2 cellular contexts compared by ENCODE assay signal in the genomic region with DNA sequence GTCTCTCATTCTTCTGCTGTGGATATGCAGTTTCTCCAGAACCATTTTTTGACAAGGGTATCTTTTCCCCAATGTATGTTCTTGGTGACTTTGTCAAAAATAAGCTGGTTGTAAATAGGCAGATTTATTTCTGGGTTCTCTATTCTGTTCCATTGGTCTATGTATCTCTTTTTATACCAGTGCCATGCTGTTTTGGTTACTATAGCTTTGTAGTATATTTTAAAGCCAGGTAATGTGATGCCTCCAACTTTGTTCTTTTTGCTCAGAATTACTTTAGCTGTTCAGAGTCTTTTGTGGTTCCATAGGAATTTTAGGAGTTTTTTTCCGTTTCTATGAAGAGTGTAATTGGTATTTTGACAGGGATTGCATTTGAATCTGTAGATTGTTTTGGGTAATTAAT.
TF ChIP-seq lines count a peak whose summit lies in the region.

No MANE protein-coding gene starts in this region.

TF ChIP-seq in HEK293, 187 proteins besides CTCF, POLR2A, EP300 and RAD21:
- TF ChIP-seq, protein P1, sequence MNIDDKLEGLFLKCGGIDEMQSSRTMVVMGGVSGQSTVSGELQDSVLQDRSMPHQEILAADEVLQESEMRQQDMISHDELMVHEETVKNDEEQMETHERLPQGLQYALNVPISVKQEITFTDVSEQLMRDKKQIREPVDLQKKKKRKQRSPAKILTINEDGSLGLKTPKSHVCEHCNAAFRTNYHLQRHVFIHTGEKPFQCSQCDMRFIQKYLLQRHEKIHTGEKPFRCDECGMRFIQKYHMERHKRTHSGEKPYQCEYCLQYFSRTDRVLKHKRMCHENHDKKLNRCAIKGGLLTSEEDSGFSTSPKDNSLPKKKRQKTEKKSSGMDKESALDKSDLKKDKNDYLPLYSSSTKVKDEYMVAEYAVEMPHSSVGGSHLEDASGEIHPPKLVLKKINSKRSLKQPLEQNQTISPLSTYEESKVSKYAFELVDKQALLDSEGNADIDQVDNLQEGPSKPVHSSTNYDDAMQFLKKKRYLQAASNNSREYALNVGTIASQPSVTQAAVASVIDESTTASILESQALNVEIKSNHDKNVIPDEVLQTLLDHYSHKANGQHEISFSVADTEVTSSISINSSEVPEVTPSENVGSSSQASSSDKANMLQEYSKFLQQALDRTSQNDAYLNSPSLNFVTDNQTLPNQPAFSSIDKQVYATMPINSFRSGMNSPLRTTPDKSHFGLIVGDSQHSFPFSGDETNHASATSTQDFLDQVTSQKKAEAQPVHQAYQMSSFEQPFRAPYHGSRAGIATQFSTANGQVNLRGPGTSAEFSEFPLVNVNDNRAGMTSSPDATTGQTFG (tag by site-specific recombination; IDR thresholded peaks at IDR 0.05; ENCODE audit: borderline replicate concordance), result no peak
- TF ChIP-seq SETDB1 (IDR thresholded peaks at IDR 0.05; ENCODE audit: insufficient read length, low read length), result peak; percentile 72
- no peak for TF ChIP-seq ZNF335 (tag by site-specific recombination; conservative IDR thresholded peaks at IDR 0.05)
- TF ChIP-seq, protein P2, sequence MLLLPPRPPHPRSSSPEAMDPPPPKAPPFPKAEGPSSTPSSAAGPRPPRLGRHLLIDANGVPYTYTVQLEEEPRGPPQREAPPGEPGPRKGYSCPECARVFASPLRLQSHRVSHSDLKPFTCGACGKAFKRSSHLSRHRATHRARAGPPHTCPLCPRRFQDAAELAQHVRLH (tag by site-specific recombination; IDR thresholded peaks at IDR 0.05), result 0 out of 2 replicates have a peak, but pooled peaks have one; percentile 20
- TF ChIP-seq, protein P3, sequence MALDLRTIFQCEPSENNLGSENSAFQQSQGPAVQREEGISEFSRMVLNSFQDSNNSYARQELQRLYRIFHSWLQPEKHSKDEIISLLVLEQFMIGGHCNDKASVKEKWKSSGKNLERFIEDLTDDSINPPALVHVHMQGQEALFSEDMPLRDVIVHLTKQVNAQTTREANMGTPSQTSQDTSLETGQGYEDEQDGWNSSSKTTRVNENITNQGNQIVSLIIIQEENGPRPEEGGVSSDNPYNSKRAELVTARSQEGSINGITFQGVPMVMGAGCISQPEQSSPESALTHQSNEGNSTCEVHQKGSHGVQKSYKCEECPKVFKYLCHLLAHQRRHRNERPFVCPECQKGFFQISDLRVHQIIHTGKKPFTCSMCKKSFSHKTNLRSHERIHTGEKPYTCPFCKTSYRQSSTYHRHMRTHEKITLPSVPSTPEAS (tag by site-specific recombination; IDR thresholded peaks at IDR 0.05), result no peak
- no peak for TF ChIP-seq ZNF433 (tag by site-specific recombination; IDR thresholded peaks at IDR 0.05; ENCODE audit: low read depth)
- no peak for TF ChIP-seq ZNF677 (tag by site-specific recombination; IDR thresholded peaks at IDR 0.05)
- no peak for TF ChIP-seq ZNF248 (tag by site-specific recombination; IDR thresholded peaks at IDR 0.05)
- no peak for TF ChIP-seq ZSCAN30 (tag by site-specific recombination; IDR thresholded peaks at IDR 0.05)
- TF ChIP-seq ZNF146 (tag by site-specific recombination; IDR thresholded peaks at IDR 0.05), result no peak
- TF ChIP-seq OSR2 (tag by site-specific recombination; IDR thresholded peaks at IDR 0.05), result no peak
- TF ChIP-seq KLF1 (tag by site-specific recombination; IDR thresholded peaks at IDR 0.05), result no peak
- TF ChIP-seq, protein P4, sequence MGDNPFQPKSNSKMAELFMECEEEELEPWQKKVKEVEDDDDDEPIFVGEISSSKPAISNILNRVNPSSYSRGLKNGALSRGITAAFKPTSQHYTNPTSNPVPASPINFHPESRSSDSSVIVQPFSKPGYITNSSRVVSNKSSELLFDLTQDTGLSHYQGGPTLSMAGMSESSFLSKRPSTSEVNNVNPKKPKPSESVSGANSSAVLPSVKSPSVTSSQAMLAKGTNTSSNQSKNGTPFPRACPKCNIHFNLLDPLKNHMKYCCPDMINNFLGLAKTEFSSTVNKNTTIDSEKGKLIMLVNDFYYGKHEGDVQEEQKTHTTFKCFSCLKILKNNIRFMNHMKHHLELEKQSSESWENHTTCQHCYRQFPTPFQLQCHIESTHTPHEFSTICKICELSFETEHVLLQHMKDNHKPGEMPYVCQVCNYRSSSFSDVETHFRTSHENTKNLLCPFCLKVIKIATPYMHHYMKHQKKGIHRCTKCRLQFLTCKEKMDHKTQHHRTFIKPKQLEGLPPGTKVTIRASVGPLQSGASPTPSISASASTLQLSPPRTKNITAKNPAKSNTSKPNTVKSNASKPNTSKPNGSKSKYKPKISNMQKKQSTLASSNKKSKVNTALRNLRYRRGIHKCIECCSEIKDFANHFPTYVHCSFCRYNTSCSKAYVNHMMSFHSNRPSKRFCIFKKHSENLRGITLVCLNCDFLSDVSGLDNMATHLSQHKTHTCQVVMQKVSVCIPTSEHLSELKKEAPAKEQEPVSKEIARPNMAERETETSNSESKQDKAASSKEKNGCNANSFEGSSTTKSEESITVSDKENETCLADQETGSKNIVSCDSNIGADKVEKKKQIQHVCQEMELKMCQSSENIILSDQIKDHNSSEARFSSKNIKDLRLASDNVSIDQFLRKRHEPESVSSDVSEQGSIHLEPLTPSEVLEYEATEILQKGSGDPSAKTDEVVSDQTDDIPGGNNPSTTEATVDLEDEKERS (tag by site-specific recombination; IDR thresholded peaks at IDR 0.05), result peak; percentile 90
- no peak for TF ChIP-seq ZNF132 (tag by site-specific recombination; IDR thresholded peaks at IDR 0.05; ENCODE audit: borderline replicate concordance)
- TF ChIP-seq, protein P5, sequence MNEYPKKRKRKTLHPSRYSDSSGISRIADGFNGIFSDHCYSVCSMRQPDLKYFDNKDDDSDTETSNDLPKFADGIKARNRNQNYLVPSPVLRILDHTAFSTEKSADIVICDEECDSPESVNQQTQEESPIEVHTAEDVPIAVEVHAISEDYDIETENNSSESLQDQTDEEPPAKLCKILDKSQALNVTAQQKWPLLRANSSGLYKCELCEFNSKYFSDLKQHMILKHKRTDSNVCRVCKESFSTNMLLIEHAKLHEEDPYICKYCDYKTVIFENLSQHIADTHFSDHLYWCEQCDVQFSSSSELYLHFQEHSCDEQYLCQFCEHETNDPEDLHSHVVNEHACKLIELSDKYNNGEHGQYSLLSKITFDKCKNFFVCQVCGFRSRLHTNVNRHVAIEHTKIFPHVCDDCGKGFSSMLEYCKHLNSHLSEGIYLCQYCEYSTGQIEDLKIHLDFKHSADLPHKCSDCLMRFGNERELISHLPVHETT (tag by site-specific recombination; IDR thresholded peaks at IDR 0.05), result 0 out of 2 replicates have a peak, but pooled peaks have one; percentile 20
- no peak for TF ChIP-seq ZNF610 (tag by site-specific recombination; IDR thresholded peaks at IDR 0.05; ENCODE audit: borderline replicate concordance)

TF ChIP-seq in K562, 482 proteins besides CTCF, POLR2A, EP300 and RAD21:
- TF ChIP-seq, protein P6, sequence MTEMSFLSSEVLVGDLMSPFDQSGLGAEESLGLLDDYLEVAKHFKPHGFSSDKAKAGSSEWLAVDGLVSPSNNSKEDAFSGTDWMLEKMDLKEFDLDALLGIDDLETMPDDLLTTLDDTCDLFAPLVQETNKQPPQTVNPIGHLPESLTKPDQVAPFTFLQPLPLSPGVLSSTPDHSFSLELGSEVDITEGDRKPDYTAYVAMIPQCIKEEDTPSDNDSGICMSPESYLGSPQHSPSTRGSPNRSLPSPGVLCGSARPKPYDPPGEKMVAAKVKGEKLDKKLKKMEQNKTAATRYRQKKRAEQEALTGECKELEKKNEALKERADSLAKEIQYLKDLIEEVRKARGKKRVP (CRISPR knock-in tag; IDR thresholded peaks at IDR 0.05), result no peak
- no peak for TF ChIP-seq ZNF780A (CRISPR knock-in tag; IDR thresholded peaks at IDR 0.05)
- TF ChIP-seq, protein P7, sequence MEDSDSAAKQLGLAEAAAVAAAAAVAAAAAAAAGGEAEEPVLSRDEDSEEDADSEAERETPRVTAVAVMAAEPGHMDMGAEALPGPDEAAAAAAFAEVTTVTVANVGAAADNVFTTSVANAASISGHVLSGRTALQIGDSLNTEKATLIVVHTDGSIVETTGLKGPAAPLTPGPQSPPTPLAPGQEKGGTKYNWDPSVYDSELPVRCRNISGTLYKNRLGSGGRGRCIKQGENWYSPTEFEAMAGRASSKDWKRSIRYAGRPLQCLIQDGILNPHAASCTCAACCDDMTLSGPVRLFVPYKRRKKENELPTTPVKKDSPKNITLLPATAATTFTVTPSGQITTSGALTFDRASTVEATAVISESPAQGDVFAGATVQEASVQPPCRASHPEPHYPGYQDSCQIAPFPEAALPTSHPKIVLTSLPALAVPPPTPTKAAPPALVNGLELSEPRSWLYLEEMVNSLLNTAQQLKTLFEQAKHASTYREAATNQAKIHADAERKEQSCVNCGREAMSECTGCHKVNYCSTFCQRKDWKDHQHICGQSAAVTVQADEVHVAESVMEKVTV (CRISPR knock-in tag; IDR thresholded peaks at IDR 0.05), result no peak
- no peak for TF ChIP-seq LARP7 (IDR thresholded peaks at IDR 0.05)
- peak; percentile 46 for TF ChIP-seq RBM25 (IDR thresholded peaks at IDR 0.05; ENCODE audit: low read depth, low read length, severe bottlenecking)
- TF ChIP-seq ZNF551 (CRISPR knock-in tag; IDR thresholded peaks at IDR 0.05), result no peak
- TF ChIP-seq SP1 (CRISPR knock-in tag; IDR thresholded peaks at IDR 0.05), result no peak
